ENCODE assay signal across 8 cellular contexts in the genomic region with DNA sequence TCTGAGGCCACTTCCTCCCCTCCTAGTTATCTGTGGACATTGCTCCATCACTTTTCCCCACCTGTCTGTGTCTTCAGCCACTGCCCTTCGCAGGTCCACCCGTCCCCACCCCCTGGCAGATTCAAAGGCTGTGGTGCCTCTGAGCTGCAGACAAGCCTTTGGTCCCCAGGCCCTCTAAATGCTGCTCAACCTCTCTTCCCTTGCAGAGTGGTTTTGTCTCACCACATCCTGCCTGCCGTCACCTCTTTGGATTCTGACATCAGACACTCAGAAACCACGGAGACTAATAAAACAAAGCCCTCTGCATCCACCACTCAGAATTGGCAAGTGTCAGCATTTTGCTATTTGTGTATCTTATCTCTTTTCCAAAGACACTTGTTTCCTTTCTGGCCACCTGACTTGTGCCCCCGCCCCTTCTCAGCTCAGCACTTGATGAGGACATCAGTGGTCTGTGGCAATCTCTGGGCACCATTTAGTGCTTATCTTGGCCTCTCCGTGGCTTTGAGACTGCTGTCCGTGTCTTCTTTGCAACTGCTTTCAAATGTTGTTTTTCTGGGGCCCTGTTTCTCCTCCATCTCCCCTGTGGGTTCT. TPM values are rescaled to one million over a fixed set of nuclear protein-coding genes. Genes with fewer than 3 reads are reported as not detected.
DNase-seq lines count a peak whose midpoint lies in the region; ATAC-seq, FAIRE-seq and TF ChIP-seq lines count a peak whose summit lies in the region.

No MANE protein-coding gene starts in this region.

- TF ChIP-seq CTCF in K562 (IDR thresholded peaks at IDR 0.05 in 2 of 3, conservative IDR thresholded peaks at IDR 0.05 in 1 of 3; ENCODE audit: insufficient read depth in 2 of 3, low read depth in 1 of 3, low read length in 3 of 3): no peak

- intact Hi-C loops in K562 (cut with micrococcal nuclease): no loop called here

- TF ChIP-seq RAD21 in K562 (CRISPR knock-in tag; conservative IDR thresholded peaks at IDR 0.05 in 1 of 2, IDR thresholded peaks at IDR 0.05 in 1 of 2): no peak

- FAIRE-seq in K562 (lab: Jason Lieb, UNC): no peak

- H3K4me2 ChIP-seq in K562 (ENCODE audit: insufficient read depth, low read length) (no peak overlapping the region), skeletal muscle satellite cell (ENCODE audit: low read length) (peak overlapping the region; percentile 65)

- H3K9me3 ChIP-seq in K562 (replicated peaks; ENCODE audit: control insufficient read depth, insufficient read depth, low read depth, low read length): no peaks in the 10 kb centered on the region; the same call in 1 of the 2 replicates
- no peaks in the 10 kb centered on the region for H3K9me3 ChIP-seq in skeletal muscle satellite cell (replicated peaks; ENCODE audit: low read length)

- H3K79me2 ChIP-seq in K562 (ENCODE audit: control insufficient read depth, insufficient read depth, low read length): no peaks in the 10 kb centered on the region

- POLR2A ChIA-PET in K562 (lab: Yijun Ruan, JAX): interaction anchor here (1.2 kb wide), 1 partner anchor 13 kb away, joined by 4 read pairs; no protein-coding TSS in a partner anchor

- H3K9ac ChIP-seq in K562 (ENCODE audit: insufficient read depth in 1 of 2, low read depth in 2 of 2, low read length in 2 of 2) (no peak overlapping the region), skeletal muscle satellite cell (ENCODE audit: low read depth, low read length) (peak overlapping the region; percentile 29)

- in situ Hi-C loops in K562 (cut with MboI): no loop called here

- no peaks in the 10 kb centered on the region for H4K20me1 ChIP-seq in K562 (replicated peaks; ENCODE audit: control insufficient read depth, insufficient read depth, low read length)

- no TSS peak for BruUV-seq in K562 (replicated peaks; lab: Mats Ljungman, UMichigan)

- H3K36me3 ChIP-seq in K562 (ENCODE audit: control insufficient read depth, insufficient read depth, low read length): no peaks in the 10 kb centered on the region
- H3K36me3 ChIP-seq in skeletal muscle satellite cell (ENCODE audit: insufficient read depth, low read length): no peaks in the 10 kb centered on the region

- TF ChIP-seq EP300 in K562 (IDR thresholded peaks at IDR 0.05; ENCODE audit: low read length): no peak

- H3K4me3 ChIP-seq in K562 (no peak overlapping the region), skeletal muscle satellite cell (ENCODE audit: low read length) (no peak overlapping the region)

- CTCF ChIA-PET in K562 (lab: Yijun Ruan, JAX; ENCODE audit: low intra/inter-chr PET ratio): no interaction called here

- peak; percentile 89 for ATAC-seq in GM19438 (IDR thresholded peaks at IDR 0.05; ENCODE audit: low read depth, unreplicated experiment)
- peak; percentile 92 for ATAC-seq in HG03571 (IDR thresholded peaks at IDR 0.05; ENCODE audit: unreplicated experiment)
- no peak; the same call in none of the 3 replicates for ATAC-seq in K562
- ATAC-seq in HG03045 (IDR thresholded peaks at IDR 0.05; ENCODE audit: unreplicated experiment): no peak

- no peak for TF ChIP-seq POLR2A in K562 (conservative IDR thresholded peaks at IDR 0.05)

- no peak overlapping the region for H2AFZ ChIP-seq in K562 (ENCODE audit: low read depth, low read length)

- DNase-seq in CD1c-positive myeloid dendritic cell (ENCODE audit: extremely low spot score): peak; percentile 54
- DNase-seq in T-helper 9 cell: peak; percentile 68
- DNase-seq in K562 (ENCODE audit: extremely low read depth in 1 of 4, low spot score in 3 of 4): no peak
- no peak for DNase-seq in inferior parietal cortex (ENCODE audit: extremely low spot score)

- H3K9me1 ChIP-seq in K562 (ENCODE audit: control insufficient read depth, insufficient read depth, low read length): no peaks in the 10 kb centered on the region

- H3K27me3 ChIP-seq in K562 (ENCODE audit: control insufficient read depth in 2 of 2, insufficient read depth in 2 of 2, low read length in 2 of 2) (peaks cover 27 to 46% of the 10 kb centered on the region in 2 experiments; a peak in 4 of 5 replicates), skeletal muscle satellite cell (ENCODE audit: control insufficient read depth, insufficient read depth, low read length) (peaks cover 24% of the 10 kb centered on the region)

- H3K4me1 ChIP-seq in K562 (replicated peaks in 1 of 2; ENCODE audit: control insufficient read depth in 2 of 2, insufficient read depth in 2 of 2, low read length in 2 of 2): no peaks in the 10 kb centered on the region; a peak in 1 of 5 replicates
- H3K4me1 ChIP-seq in skeletal muscle satellite cell (ENCODE audit: control insufficient read depth, insufficient read depth, low read length): peaks cover 30% of the 10 kb centered on the region

- H3K27ac ChIP-seq in K562 (ENCODE audit: extremely low read depth, low read depth, low read length): no peak overlapping the region

- 0% methylated on average over 7 of the region's 7 CpGs for WGBS in K562 (ENCODE audit: insufficient coverage, low coverage, missing lambda C conversion rate)

TF ChIP-seq in K562, 482 proteins besides CTCF, POLR2A, EP300 and RAD21 (continues in another document):
- TF ChIP-seq POLR3G (IDR thresholded peaks at IDR 0.05; ENCODE audit: extremely low read depth, insufficient read length, insufficient replicate concordance): no peak
- TF ChIP-seq BACH1 (tag; IDR thresholded peaks at IDR 0.05): peak; percentile 73; the same call in 1 of the 2 replicates
- TF ChIP-seq, protein P1, sequence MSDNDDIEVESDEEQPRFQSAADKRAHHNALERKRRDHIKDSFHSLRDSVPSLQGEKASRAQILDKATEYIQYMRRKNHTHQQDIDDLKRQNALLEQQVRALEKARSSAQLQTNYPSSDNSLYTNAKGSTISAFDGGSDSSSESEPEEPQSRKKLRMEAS (CRISPR knock-in tag; IDR thresholded peaks at IDR 0.05): no peak
- TF ChIP-seq E2F3 (CRISPR knock-in tag; IDR thresholded peaks at IDR 0.05): no peak
- TF ChIP-seq ZNF57 (CRISPR knock-in tag; IDR thresholded peaks at IDR 0.05): no peak
- no peak for TF ChIP-seq USF1 (CRISPR knock-in tag; IDR thresholded peaks at IDR 0.05)
- TF ChIP-seq NR2F6 (CRISPR knock-in tag; IDR thresholded peaks at IDR 0.05): no peak
- TF ChIP-seq, protein P2, sequence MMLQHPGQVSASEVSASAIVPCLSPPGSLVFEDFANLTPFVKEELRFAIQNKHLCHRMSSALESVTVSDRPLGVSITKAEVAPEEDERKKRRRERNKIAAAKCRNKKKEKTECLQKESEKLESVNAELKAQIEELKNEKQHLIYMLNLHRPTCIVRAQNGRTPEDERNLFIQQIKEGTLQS (IDR thresholded peaks at IDR 0.05): peak; percentile 51; the same call in 1 of the 2 replicates
- TF ChIP-seq, protein P2 (CRISPR knock-in tag; conservative IDR thresholded peaks at IDR 0.05): no peak
- TF ChIP-seq ETV1 (tag; conservative IDR thresholded peaks at IDR 0.05; ENCODE audit: low read depth): 0 out of 2 replicates have a peak, but pooled peaks have one; percentile 35
- no peak for TF ChIP-seq RB1 (IDR thresholded peaks at IDR 0.05; ENCODE audit: low read depth)
- no peak for TF ChIP-seq SNAPC5 (CRISPR knock-in tag; IDR thresholded peaks at IDR 0.05)
- no peak for TF ChIP-seq FOXK2 (conservative IDR thresholded peaks at IDR 0.05 in 1 of 2, IDR thresholded peaks at IDR 0.05 in 1 of 2; ENCODE audit: low read depth in 2 of 2)
- TF ChIP-seq GABPA (tag; conservative IDR thresholded peaks at IDR 0.05; ENCODE audit: low read depth): peak; percentile 70
- TF ChIP-seq MAFK (IDR thresholded peaks at IDR 0.05; ENCODE audit: low read length): peak; percentile 67
- peak; percentile 73 for TF ChIP-seq ZNF316 (IDR thresholded peaks at IDR 0.05)
- TF ChIP-seq C11orf30 (IDR thresholded peaks at IDR 0.05; ENCODE audit: low read depth): peak; percentile 72
- peak; percentile 24; the same call in 1 of the 2 replicates for TF ChIP-seq FOSL1 (tag; conservative IDR thresholded peaks at IDR 0.05)
- no peak for TF ChIP-seq CEBPG (CRISPR knock-in tag; IDR thresholded peaks at IDR 0.05)
- TF ChIP-seq CEBPG (tag; conservative IDR thresholded peaks at IDR 0.05 in 1 of 2, IDR thresholded peaks at IDR 0.05 in 1 of 2): peak; percentile 88 to 90

RNA-seq across cellular contexts. Expression of gene CNIH3, which starts 7.7 kb away (rescaled TPM):
- total RNA-seq in K562 (2011; cell fraction: chromatin; rRNA removed; ENCODE audit: low replicate concordance): 0.93 and 1.5 TPM in 2 replicates
- total RNA-seq in K562 (2011; cell fraction: nucleolus; rRNA removed): 0.67 and 0.79 TPM in 2 replicates
- 0.88 and 2.1 TPM in 2 replicates for total RNA-seq in K562 (2011; cell fraction: nucleoplasm; rRNA removed)
- total RNA-seq in K562 (2014; rRNA removed) (0.14 and 1.3 TPM in 2 replicates), K562 (2014; rRNA removed; fragmentation: Illumina TruSeq; extraction: Trizol) (0.95 and 1.1 TPM in 2 replicates), K562 (2015; rRNA removed; fragmentation: Illumina TruSeq; extraction: Trizol) (0.43 and 0.94 TPM in 2 replicates), K562 (2021) (0.83 and 1.8 TPM in 2 replicates)
- polyA plus RNA-seq in K562 (2011; rRNA removed) (0.14 and 1.1 TPM in 2 replicates), K562 (2014; fragmentation: Illumina TruSeq; extraction: Trizol) (0.39 and 0.83 TPM in 2 replicates), K562 (2014; fragmentation: Nextera tagmentation; extraction: Ambion mirVana) (under 1 TPM; 0.79 to 0.98 TPM), K562 (2014; rRNA removed) (0.22 and 0.70 TPM in 2 replicates)
- polyA plus RNA-seq in K562 (2011; cell fraction: cytosol; rRNA removed): 0.24 and 0.53 TPM in 2 replicates
- 0.55 and 1.3 TPM in 2 replicates for polyA plus RNA-seq in K562 (2011; cell fraction: nucleus; rRNA removed)
- polyA plus RNA-seq in K562 (2012): 1.1 and 4.9 TPM in 2 replicates
- 0.36 and 0.56 TPM in 2 replicates for polyA minus RNA-seq in K562 (2011; rRNA and poly(A)+ RNA removed)
- 1.5 TPM in 1 of 2 replicates, not detected in the other for polyA minus RNA-seq in K562 (2011; cell fraction: cytosol; rRNA and poly(A)+ RNA removed)
- 1.5 and 2.7 TPM in 2 replicates for polyA minus RNA-seq in K562 (2011; cell fraction: nucleus; rRNA and poly(A)+ RNA removed)
- total RNA-seq in skeletal muscle satellite cell (2012; rRNA removed): 1.5 and 2.8 TPM in 2 replicates

Comparison
In these comparisons a context has a peak if more than half of its experiments do, and no peak if none do; other contexts are left out.
1. DNase-seq: peak in CD1c-positive myeloid dendritic cell (single experiment) and T-helper 9 cell (single experiment); none in K562 (0 of 4) and inferior parietal cortex (single experiment).
2. ATAC-seq: peak in GM19438 (single experiment) and HG03571 (single experiment); none in K562 (single experiment) and HG03045 (single experiment).